In genomic region chr20:58096880-58097813, GRCh38 we compare ENCODE assay signal across 26 cellular contexts.
A peak's percentile ranks its signal among the peaks of the same experiment; 100 is the strongest.
DNase-seq lines count a peak whose midpoint lies in the region; ATAC-seq and TF ChIP-seq lines count a peak whose summit lies in the region.
"Had no signal": no experiment of that assay in that cellular context is flagged by ENCODE, and none has a peak within 500 bp of the region (broad histone marks: within the 10 kb centered on the region; RNA-seq: fewer than 3 reads in every experiment).

No MANE protein-coding gene starts in this region.

- no peaks in the 10 kb centered on the region for H3K36me3 ChIP-seq in right atrium auricular region
- H3K36me3 ChIP-seq in colonic mucosa, result no peaks in the 10 kb centered on the region
- no peaks in the 10 kb centered on the region for H3K36me3 ChIP-seq in vagina
- no peaks in the 10 kb centered on the region for H3K36me3 ChIP-seq in gastroesophageal sphincter
- H3K36me3 ChIP-seq: BLaER1 treated with 17β-estradiol and CSF1 and Interleukin-3, amounts not matched to agents 10 nM and 100 nM had no signal

- intact Hi-C loops in right cardiac atrium (cut with DNase I) (no loop called here), colonic mucosa (cut with DNase I) (no loop called here), lower leg skin (cut with DNase I; ENCODE audit: low total_unique reads) (no loop called here), vagina (cut with DNase I) (no loop called here)

- peaks cover 29% of the 10 kb centered on the region for H3K27me3 Mint-ChIP-seq in nephron progenitor cell (ENCODE audit: low read depth, poor library complexity)
- H3K27me3 Mint-ChIP-seq: CD4-positive, alpha-beta T cell had no signal

- DNase-seq in right atrium auricular region (ENCODE audit: low spot score) (peak; percentile 50), right cardiac atrium (no peak), colonic mucosa (peak; percentile 7), lower leg skin (ENCODE audit: low spot score in 2 of 2) (peak; percentile 9 to 57), vagina (ENCODE audit: extremely low spot score in 2 of 2) (peak; percentile 60 to 82), nephron progenitor cell (no peak)
- DNase-seq in activated naive CD4-positive, alpha-beta T cell treated with anti-CD3 and anti-CD28 coated beads, Interleukin-2, amount 50 U/mL, for 16 hours, result no peak
- DNase-seq: AML-193; CD4-positive, alpha-beta T cell; DMS53; H9; MM.1S; NCI-H1048; NCI-H1417; NCI-H1694; NCI-H2029 treated with DMSO at 0.1 percent for 48 hours; NCI-H226; NCI-H510A; NCI-H69; RPMI8226; SHP77 had no signal

- H3K27me3 ChIP-seq in right atrium auricular region, result no peaks in the 10 kb centered on the region
- H3K27me3 ChIP-seq in right cardiac atrium (ENCODE audit: control insufficient read depth, insufficient read depth), result no peaks in the 10 kb centered on the region
- H3K27me3 ChIP-seq in colonic mucosa, result no peaks in the 10 kb centered on the region
- H3K27me3 ChIP-seq in vagina, result no peaks in the 10 kb centered on the region
- no peaks in the 10 kb centered on the region for H3K27me3 ChIP-seq in gastroesophageal sphincter
- H3K27me3 ChIP-seq: BLaER1 treated with 17β-estradiol and CSF1 and Interleukin-3, amounts not matched to agents 10 nM and 100 nM had no signal

- WGBS in right cardiac atrium, result 85% methylated on average over 12 of the region's 12 CpGs
- 78 to 80% methylated on average over 12 of the region's 12 CpGs for WGBS in lower leg skin, 2 donors
- WGBS in gastroesophageal sphincter (ENCODE audit: low coverage in 1 of 2), 2 donors, result 77 to 87% methylated on average over 6 to 11 of the region's 12 CpGs

- H3K4me1 ChIP-seq in right atrium auricular region (peaks cover 0 to 7% of the 10 kb centered on the region in 2 donors), right cardiac atrium (ENCODE audit: control insufficient read depth, insufficient read depth, low read length) (no peaks in the 10 kb centered on the region), colonic mucosa (no peaks in the 10 kb centered on the region), vagina (peaks cover 3% of the 10 kb centered on the region), gastroesophageal sphincter (peaks cover 0 to 10% (median 0%) of the 10 kb centered on the region in 3 donors)
- H3K4me1 ChIP-seq: BLaER1 treated with 17β-estradiol and CSF1 and Interleukin-3, amounts not matched to agents 10 nM and 100 nM had no signal

- no peaks in the 10 kb centered on the region for H3K9me3 Mint-ChIP-seq in nephron progenitor cell
- H3K9me3 Mint-ChIP-seq: CD4-positive, alpha-beta T cell; GM23338; H9 had no signal

- no peak overlapping the region for H3K9ac ChIP-seq in colonic mucosa (ENCODE audit: low read depth in 2 of 2, low read length in 2 of 2)
- H3K9ac ChIP-seq: BLaER1 treated with 17β-estradiol and CSF1 and Interleukin-3, amounts not matched to agents 10 nM and 100 nM; KMS-11 had no signal

- no peak for TF ChIP-seq EP300 in gastroesophageal sphincter (IDR thresholded peaks at IDR 0.05)

- H3K27ac Mint-ChIP-seq in nephron progenitor cell, result no peak overlapping the region
- H3K27ac Mint-ChIP-seq: CD4-positive, alpha-beta T cell; GM23338; IgD-negative memory B cell had no signal

- ATAC-seq in right cardiac atrium (no peak), gastroesophageal sphincter (no peak)
- ATAC-seq: GM23338 had no signal

- H3K36me3 Mint-ChIP-seq in nephron progenitor cell (ENCODE audit: low read depth), result no peaks in the 10 kb centered on the region

- H3K4me3 ChIP-seq in right atrium auricular region, result no peak overlapping the region
- no peak overlapping the region for H3K4me3 ChIP-seq in right cardiac atrium (ENCODE audit: low read length)
- H3K4me3 ChIP-seq in colonic mucosa, result no peak overlapping the region
- no peak overlapping the region for H3K4me3 ChIP-seq in lower leg skin (ENCODE audit: low read depth, poor library complexity, severe bottlenecking)
- no peak overlapping the region for H3K4me3 ChIP-seq in vagina
- H3K4me3 ChIP-seq in gastroesophageal sphincter, result no peak overlapping the region
- H3K4me3 ChIP-seq: BLaER1 treated with 17β-estradiol and CSF1 and Interleukin-3, amounts not matched to agents 10 nM and 100 nM; GM23338 had no signal

- no peaks in the 10 kb centered on the region for H3K4me1 Mint-ChIP-seq in nephron progenitor cell
- H3K4me1 Mint-ChIP-seq: GM23338, IgD-negative memory B cell had no signal

- TF ChIP-seq CTCF in right atrium auricular region (IDR thresholded peaks at IDR 0.05) (no peak), colonic mucosa (IDR thresholded peaks at IDR 0.05) (no peak), lower leg skin (IDR thresholded peaks at IDR 0.05) (no peak), vagina (IDR thresholded peaks at IDR 0.05) (no peak), nephron progenitor cell (IDR thresholded peaks at IDR 0.05) (no peak), gastroesophageal sphincter (IDR thresholded peaks at IDR 0.05) (no peak)

- H3K4me3 Mint-ChIP-seq in nephron progenitor cell, result no peak overlapping the region
- H3K4me3 Mint-ChIP-seq: CD4-positive, alpha-beta T cell; GM23338; H9; IgD-negative memory B cell had no signal

- no peaks in the 10 kb centered on the region for H3K9me3 ChIP-seq in right atrium auricular region
- no peaks in the 10 kb centered on the region for H3K9me3 ChIP-seq in right cardiac atrium (ENCODE audit: control insufficient read depth, low read length)
- H3K9me3 ChIP-seq in colonic mucosa, result no peaks in the 10 kb centered on the region
- H3K9me3 ChIP-seq in vagina, result no peaks in the 10 kb centered on the region
- no peaks in the 10 kb centered on the region for H3K9me3 ChIP-seq in gastroesophageal sphincter
- H3K9me3 ChIP-seq: BLaER1 treated with 17β-estradiol and CSF1 and Interleukin-3, amounts not matched to agents 10 nM and 100 nM had no signal

- H3K27ac ChIP-seq in right atrium auricular region, result no peak overlapping the region
- no peak overlapping the region for H3K27ac ChIP-seq in right cardiac atrium (ENCODE audit: low read length)
- no peak overlapping the region for H3K27ac ChIP-seq in colonic mucosa
- no peak overlapping the region for H3K27ac ChIP-seq in vagina
- no peak overlapping the region for H3K27ac ChIP-seq in gastroesophageal sphincter
- H3K27ac ChIP-seq: BLaER1 treated with 17β-estradiol and CSF1 and Interleukin-3, amounts not matched to agents 10 nM and 100 nM; KMS-11 had no signal

- TF ChIP-seq POLR2A in lower leg skin (IDR thresholded peaks at IDR 0.05) (no peak), vagina (IDR thresholded peaks at IDR 0.05) (no peak), gastroesophageal sphincter (IDR thresholded peaks at IDR 0.05) (no peak)

Comparison
In these comparisons a context has a peak if more than half of its experiments do, and no peak if none do; other contexts are left out.
1. DNase-seq: peak in right atrium auricular region (single experiment), colonic mucosa (single experiment), lower leg skin (2 of 2) and vagina (2 of 2); none in right cardiac atrium (0 of 3), activated naive CD4-positive, alpha-beta T cell treated with anti-CD3 and anti-CD28 coated beads, Interleukin-2, amount 50 U/mL, for 16 hours (single experiment) and nephron progenitor cell (single experiment).